Comparison of ENCODE assay signal across 9 cellular contexts in the genomic region with DNA sequence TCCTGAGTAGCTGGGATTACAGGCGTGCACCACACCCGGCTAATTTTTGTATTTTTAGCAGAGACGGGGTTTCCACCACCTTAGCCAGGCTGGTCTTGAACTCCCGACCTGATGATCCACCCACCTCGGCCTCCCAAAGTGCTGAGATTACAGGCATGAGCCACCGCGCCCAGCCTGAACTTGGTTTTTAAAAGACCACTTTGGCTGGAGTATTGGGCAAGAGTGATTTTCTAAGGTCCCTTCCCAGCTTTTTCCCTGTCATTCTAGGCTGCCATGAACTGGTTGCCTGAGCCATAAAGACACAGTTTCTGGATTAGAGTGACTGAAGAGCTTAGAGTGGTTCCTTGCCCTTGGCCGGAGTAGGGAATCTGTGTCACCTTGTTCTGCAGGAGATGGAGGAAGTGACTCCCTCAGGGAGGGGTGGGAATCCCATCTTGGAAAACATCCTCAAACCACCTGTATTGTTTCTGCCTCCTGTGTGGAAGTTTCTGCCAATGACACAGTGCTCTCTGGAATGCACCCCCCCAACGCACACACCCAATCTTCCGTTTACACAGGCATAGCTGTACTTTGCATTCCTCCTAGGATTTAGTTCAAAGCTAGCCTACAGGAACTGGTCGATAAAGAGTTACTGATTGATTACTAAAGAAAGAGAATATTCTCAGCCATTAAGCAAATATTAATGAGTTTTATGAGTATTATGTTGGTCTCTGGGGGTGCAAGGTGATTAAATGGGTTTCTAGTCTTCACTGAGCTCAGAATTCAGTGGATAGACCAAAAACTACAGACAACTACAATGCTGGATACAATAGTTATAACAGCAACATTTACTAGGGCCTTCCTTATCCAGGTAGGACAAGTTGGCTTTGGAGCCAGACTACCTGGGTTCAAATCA. TPM values are rescaled to one million over a fixed set of nuclear protein-coding genes. Genes with fewer than 3 reads are reported as not detected.
DNase-seq lines count a peak whose midpoint lies in the region; ATAC-seq, FAIRE-seq and TF ChIP-seq lines count a peak whose summit lies in the region.
"Had no signal": no experiment of that assay in that cellular context is flagged by ENCODE, and none has a peak within 500 bp of the region (broad histone marks: within the 10 kb centered on the region; RNA-seq: fewer than 3 reads in every experiment).

No MANE protein-coding gene starts in this region.

- TF ChIP-seq RAD21 in K562 (CRISPR knock-in tag; conservative IDR thresholded peaks at IDR 0.05 in 1 of 2, IDR thresholded peaks at IDR 0.05 in 1 of 2), result no peak

- H3K9me3 ChIP-seq in HUES6 (ENCODE audit: control insufficient read depth, insufficient read depth, low read depth, low read length), result no peaks in the 10 kb centered on the region
- no peaks in the 10 kb centered on the region; the same call in 1 of the 2 replicates for H3K9me3 ChIP-seq in K562 (replicated peaks; ENCODE audit: control insufficient read depth, insufficient read depth, low read depth, low read length)
- H3K9me3 ChIP-seq in thoracic aorta, result no peaks in the 10 kb centered on the region

- TF ChIP-seq CTCF in K562 (IDR thresholded peaks at IDR 0.05 in 2 of 3, conservative IDR thresholded peaks at IDR 0.05 in 1 of 3; ENCODE audit: insufficient read depth in 2 of 3, low read depth in 1 of 3, low read length in 3 of 3) (no peak), thoracic aorta (IDR thresholded peaks at IDR 0.05) (no peak)

- H3K36me3 ChIP-seq in HUES6 (ENCODE audit: control insufficient read depth, insufficient read depth, low read length) (peaks cover 40% of the 10 kb centered on the region), K562 (ENCODE audit: control insufficient read depth, insufficient read depth, low read length) (peaks cover 78% of the 10 kb centered on the region), thoracic aorta (peaks cover 15% of the 10 kb centered on the region)

- H3K4me1 ChIP-seq in HUES6 (ENCODE audit: control insufficient read depth, insufficient read depth, low read length), result peaks cover 26% of the 10 kb centered on the region
- H3K4me1 ChIP-seq in K562 (replicated peaks in 1 of 2; ENCODE audit: control insufficient read depth in 2 of 2, insufficient read depth in 2 of 2, low read length in 2 of 2), result peaks cover 45 to 64% of the 10 kb centered on the region in 2 experiments
- H3K4me1 ChIP-seq in thoracic aorta (ENCODE audit: control insufficient read depth in 1 of 2, low read depth in 2 of 2), result peaks cover 66 to 85% of the 10 kb centered on the region in 2 donors

- no peaks in the 10 kb centered on the region for H3K9me1 ChIP-seq in K562 (ENCODE audit: control insufficient read depth, insufficient read depth, low read length)

- ATAC-seq in K562 (no peak), thoracic aorta (ENCODE audit: insufficient number of reproducible peaks, low FRiP score, low read depth) (no peak)

- BruUV-seq in K562 (replicated peaks; lab: Mats Ljungman, UMichigan), result TSS peak; percentile 6

- H2AFZ ChIP-seq in K562 (ENCODE audit: low read depth, low read length), result no peak overlapping the region

- peaks cover 96% of the 10 kb centered on the region for H3K79me2 ChIP-seq in K562 (ENCODE audit: control insufficient read depth, insufficient read depth, low read length)

- H3K27me3 ChIP-seq in HUES6 (ENCODE audit: control insufficient read depth, insufficient read depth, low read length) (no peaks in the 10 kb centered on the region), K562 (ENCODE audit: control insufficient read depth in 2 of 2, insufficient read depth in 2 of 2, low read length in 2 of 2) (no peaks in the 10 kb centered on the region), thoracic aorta (replicated peaks; ENCODE audit: insufficient read depth) (no peaks in the 10 kb centered on the region)

- in situ Hi-C loops in K562 (cut with MboI), result no loop called here
- in situ Hi-C loops in G401 (cut with HindIII; ENCODE audit: low sequenced_read_pairs), result no loop called here

- no peak for FAIRE-seq in K562 (lab: Jason Lieb, UNC)

- H3K27ac ChIP-seq in HUES6 (ENCODE audit: low read depth, low read length) (peak overlapping the region; percentile 60; the same call in 1 of the 2 replicates), K562 (ENCODE audit: extremely low read depth, low read depth, low read length) (peak overlapping the region; percentile 47; the same call in 1 of the 3 replicates), thoracic aorta (peak overlapping the region; percentile 49 to 64)

- peaks cover 7% of the 10 kb centered on the region; the same call in 1 of the 2 replicates for H4K20me1 ChIP-seq in K562 (replicated peaks; ENCODE audit: control insufficient read depth, insufficient read depth, low read length)

- WGBS in K562 (ENCODE audit: insufficient coverage, low coverage, missing lambda C conversion rate), result 85% methylated on average over 11 of the region's 11 CpGs

- intact Hi-C loops in K562 (cut with micrococcal nuclease), result no loop called here

- H3K4me2 ChIP-seq in K562 (ENCODE audit: insufficient read depth, low read length), result no peak overlapping the region; the same call in 1 of the 2 replicates

- CTCF ChIA-PET in K562 (lab: Yijun Ruan, JAX; ENCODE audit: low intra/inter-chr PET ratio), result no interaction called here

- DNase-seq in K562 (ENCODE audit: extremely low read depth in 1 of 4, low spot score in 3 of 4) (no peak), kidney glomerular epithelial cell (lab: John Stamatoyannopoulos, UW) (peak; percentile 95), thoracic aorta (ENCODE audit: low spot score) (no peak), DMS153 treated with DMSO at 0.1 percent for 48 hours (lab: John Stamatoyannopoulos, UW; ENCODE audit: unreplicated experiment) (no peak), G401 (ENCODE audit: low spot score) (no peak)
- DNase-seq in activated CD4-positive, alpha-beta T cell treated with anti-CD3 and anti-CD28 coated beads, Interleukin-2, amount 50 U/mL, for 4 hours, result no peak
- DNase-seq in stimulated activated CD4-positive, alpha-beta T cell treated with anti-CD3 and anti-CD28 coated beads, Interleukin-4, amount 100 ng/mL, for 4 hours, result no peak
- DNase-seq: stimulated activated CD4-positive, alpha-beta T cell treated with anti-CD3 and anti-CD28 coated beads, Interleukin-12 subunit alpha, Interleukin-12 subunit beta, amount 100 ng/mL, for 4 hours had no signal

- H3K4me3 ChIP-seq in HUES6 (ENCODE audit: low read depth, low read length), result no peak overlapping the region
- H3K4me3 ChIP-seq in K562, result no peak overlapping the region
- H3K4me3 ChIP-seq in thoracic aorta, result no peak overlapping the region

- POLR2A ChIA-PET in K562 (lab: Yijun Ruan, JAX), result interaction anchor here (0.6 to 1.2 kb wide), 6 partner anchors 8 to 19 kb away, joined by 3 to 5 read pairs (median 4); no protein-coding TSS in a partner anchor

- no peak for TF ChIP-seq EP300 in K562 (IDR thresholded peaks at IDR 0.05; ENCODE audit: low read length)

- peak overlapping the region; percentile 17 for H3K9ac ChIP-seq in HUES6 (ENCODE audit: low read length)
- H3K9ac ChIP-seq in K562 (ENCODE audit: insufficient read depth in 1 of 2, low read depth in 2 of 2, low read length in 2 of 2), result peak overlapping the region in 1 of 2 experiments; percentile 21; a peak in 3 of 4 replicates

- TF ChIP-seq POLR2A in K562 (conservative IDR thresholded peaks at IDR 0.05), result no peak

TF ChIP-seq in K562, 482 proteins besides CTCF, POLR2A, EP300 and RAD21 (continues in another document):
- 0 out of 2 replicates have a peak, but pooled peaks have one; percentile 39 for TF ChIP-seq POLR2H (tag; IDR thresholded peaks at IDR 0.05; ENCODE audit: low read depth)

RNA-seq across cellular contexts. Expression of gene BCL2L1, which starts 18.2 kb away (rescaled TPM):
- 162 and 267 TPM in 2 replicates for total RNA-seq in K562 (2011; cell fraction: chromatin; rRNA removed; ENCODE audit: low replicate concordance)
- total RNA-seq in K562 (2011; cell fraction: nucleolus; rRNA removed), result 145 and 154 TPM in 2 replicates
- total RNA-seq in K562 (2011; cell fraction: nucleoplasm; rRNA removed), result 113 and 150 TPM in 2 replicates
- total RNA-seq in K562 (2014; rRNA removed) (137 and 179 TPM in 2 replicates), K562 (2014; rRNA removed; fragmentation: Illumina TruSeq; extraction: Trizol) (72.0 and 81.3 TPM in 2 replicates), K562 (2015; rRNA removed; fragmentation: Illumina TruSeq; extraction: Trizol) (88.7 and 89.1 TPM in 2 replicates), K562 (2021) (150 and 157 TPM in 2 replicates), thoracic aorta (100 to 1,000 TPM; 137 to 187 TPM)
- polyA plus RNA-seq in K562 (2011; rRNA removed) (120 and 121 TPM in 2 replicates), K562 (2014; fragmentation: Illumina TruSeq; extraction: Trizol) (182 and 187 TPM in 2 replicates), K562 (2014; fragmentation: Nextera tagmentation; extraction: Ambion mirVana) (10 to 100 TPM in 1 of 2 experiments, 1 to 10 TPM in 1; 3.3 to 17.9 TPM), K562 (2014; rRNA removed) (140 and 156 TPM in 2 replicates)
- 113 and 145 TPM in 2 replicates for polyA plus RNA-seq in K562 (2011; cell fraction: cytosol; rRNA removed)
- 70.0 and 81.2 TPM in 2 replicates for polyA plus RNA-seq in K562 (2011; cell fraction: nucleus; rRNA removed)
- 134 and 224 TPM in 2 replicates for polyA plus RNA-seq in K562 (2012)
- polyA minus RNA-seq in K562 (2011; rRNA and poly(A)+ RNA removed), result 87.8 and 101 TPM in 2 replicates
- polyA minus RNA-seq in K562 (2011; cell fraction: cytosol; rRNA and poly(A)+ RNA removed), result 56.3 and 61.7 TPM in 2 replicates
- 74.2 and 92.5 TPM in 2 replicates for polyA minus RNA-seq in K562 (2011; cell fraction: nucleus; rRNA and poly(A)+ RNA removed)
- 104 and 109 TPM in 2 replicates for total RNA-seq in G401 (2014; rRNA removed; shearing (Covaris generic))

RNA-seq across cellular contexts. Expression of gene TPX2, which starts 34.6 kb away (rescaled TPM):
- 34.1 and 68.4 TPM in 2 replicates for total RNA-seq in K562 (2011; cell fraction: chromatin; rRNA removed; ENCODE audit: low replicate concordance)
- total RNA-seq in K562 (2011; cell fraction: nucleolus; rRNA removed), result 33.2 and 33.7 TPM in 2 replicates
- total RNA-seq in K562 (2011; cell fraction: nucleoplasm; rRNA removed), result 50.5 and 54.4 TPM in 2 replicates
- 143 and 153 TPM in 2 replicates for total RNA-seq in K562 (2014; rRNA removed)
- 133 and 153 TPM in 2 replicates for total RNA-seq in K562 (2014; rRNA removed; fragmentation: Illumina TruSeq; extraction: Trizol)
- total RNA-seq in K562 (2015; rRNA removed; fragmentation: Illumina TruSeq; extraction: Trizol), result 134 TPM in 2 replicates
- 144 and 171 TPM in 2 replicates for total RNA-seq in K562 (2021)
- polyA plus RNA-seq in K562 (2011; rRNA removed), result 89.7 and 108 TPM in 2 replicates
- polyA plus RNA-seq in K562 (2011; cell fraction: cytosol; rRNA removed), result 32.9 and 56.0 TPM in 2 replicates
- 157 and 160 TPM in 2 replicates for polyA plus RNA-seq in K562 (2011; cell fraction: nucleus; rRNA removed)
- 117 and 130 TPM in 2 replicates for polyA plus RNA-seq in K562 (2012)
- 212 and 241 TPM in 2 replicates for polyA plus RNA-seq in K562 (2014; fragmentation: Illumina TruSeq; extraction: Trizol)
- 10 to 100 TPM; 48.0 to 57.8 TPM for polyA plus RNA-seq in K562 (2014; fragmentation: Nextera tagmentation; extraction: Ambion mirVana)
- polyA plus RNA-seq in K562 (2014; rRNA removed), result 101 and 112 TPM in 2 replicates
- polyA minus RNA-seq in K562 (2011; rRNA and poly(A)+ RNA removed), result 140 and 157 TPM in 2 replicates
- polyA minus RNA-seq in K562 (2011; cell fraction: cytosol; rRNA and poly(A)+ RNA removed), result 54.2 and 70.1 TPM in 2 replicates
- polyA minus RNA-seq in K562 (2011; cell fraction: nucleus; rRNA and poly(A)+ RNA removed), result 47.8 and 109 TPM in 2 replicates
- total RNA-seq in thoracic aorta, result 1 to 10 TPM; 1.5 TPM
- 94.2 and 155 TPM in 2 replicates for total RNA-seq in G401 (2014; rRNA removed; shearing (Covaris generic))

Comparison
In these comparisons a context has a peak if more than half of its experiments do, and no peak if none do; other contexts are left out.
1. RNA of gene TPX2, which starts 34.6 kb away (total RNA-seq): 94.2 to 155 TPM in G401 and 33.2 to 171 TPM in K562; 1.5 TPM in thoracic aorta; every median in the first group is over 10 times any median in the second.
2. Peak in every context shown above with its lines, with median percentiles within 50 percentile points of each other: H3K27ac ChIP-seq.